ENCODE assay signal across 32 cellular contexts in genomic region chr16:68574479-68574878, GRCh38.
"Had no signal": no experiment of that assay in that cellular context is flagged by ENCODE, and none has a peak within 500 bp of the region (broad histone marks: within the 10 kb centered on the region; RNA-seq: fewer than 3 reads in every experiment).

No MANE protein-coding gene starts in this region.

- H3K4me1 ChIP-seq: ascending aorta, breast epithelium, esophagus muscularis mucosa, gastroesophageal sphincter, heart right ventricle had no signal

- ATAC-seq: activated CD4-positive, CD25-positive, alpha-beta regulatory T cell treated with anti-CD3 and anti-CD28 coated beads, Interleukin-2, amount 50 U/mL, for 24 hours; activated CD8-positive, alpha-beta T cell treated with anti-CD3 and anti-CD28 coated beads for 36 hours; activated T-cell treated with anti-CD3 and anti-CD28 coated beads, Interleukin-2, amount 50 U/mL, for 4 hours; activated T-helper 17 cell treated with anti-CD3 and anti-CD28 coated beads, Interleukin-2, amount 50 U/mL, for 72 hours; effector memory CD8-positive, alpha-beta T cell; gastroesophageal sphincter; heart right ventricle; T-helper 17 cell had no signal

- H3K36me3 ChIP-seq: ascending aorta, breast epithelium had no signal

- H3K27me3 Mint-ChIP-seq: activated B cell treated with CpG ODN at 0.5 μM for 24 hours; activated CD8-positive, alpha-beta T cell treated with anti-CD3 and anti-CD28 coated beads for 36 hours; activated naive CD8-positive, alpha-beta T cell treated with anti-CD3 and anti-CD28 coated beads for 36 hours; activated T-helper 17 cell treated with anti-CD3 and anti-CD28 coated beads, Interleukin-2, amount 50 U/mL, for 72 hours; central memory CD8-positive, alpha-beta T cell; effector memory CD8-positive, alpha-beta T cell; T-helper 17 cell had no signal

- H2AFZ ChIP-seq: hepatocyte had no signal

- DNase-seq: activated B cell treated with CpG ODN at 0.5 μM for 24 hours; activated CD4-positive, alpha-beta T cell treated with anti-CD3 and anti-CD28 coated beads for 48 hours; activated CD4-positive, alpha-beta T cell treated with anti-CD3 and anti-CD28 coated beads, Interleukin-2, amount 50 U/mL, for 1 hour; activated CD4-positive, alpha-beta T cell treated with anti-CD3 and anti-CD28 coated beads, Interleukin-2, amount 50 U/mL, for 48 hours; activated CD8-positive, alpha-beta memory T cell treated with anti-CD3 and anti-CD28 coated beads for 24 hours; activated CD8-positive, alpha-beta T cell treated with anti-CD3 and anti-CD28 coated beads for 36 hours; activated effector memory CD4-positive, alpha-beta T cell treated with Interleukin-2 at 50 U/mL for 16 hours; activated gamma-delta T cell treated with Interleukin-2 at 50 U/mL for 16 hours; activated naive CD4-positive, alpha-beta T cell treated with anti-CD3 and anti-CD28 coated beads, Interleukin-2, amount 50 U/mL, for 16 hours; activated naive CD4-positive, alpha-beta T cell treated with Interleukin-2 at 50 U/mL for 16 hours; activated naive CD8-positive, alpha-beta T cell treated with anti-CD3 and anti-CD28 coated beads for 36 hours; activated T-cell treated with anti-CD3 and anti-CD28 coated beads, Interleukin-2, amount 50 U/mL, for 4 hours; cortex of kidney; dermis blood vessel endothelial cell; effector CD4-positive, alpha-beta T cell; effector memory CD8-positive, alpha-beta T cell; foreskin melanocyte; heart right ventricle; T-helper 1 cell; T-helper 17 cell; T1000; WERI-Rb-1 had no signal

- H3K27me3 ChIP-seq: ascending aorta, breast epithelium, esophagus muscularis mucosa, gastroesophageal sphincter, heart right ventricle, hepatocyte had no signal

- H3K79me2 ChIP-seq: hepatocyte had no signal

- H3K27ac ChIP-seq: ascending aorta, breast epithelium, esophagus muscularis mucosa, gastroesophageal sphincter, heart right ventricle, hepatocyte, WERI-Rb-1 had no signal

- H3K4me3 ChIP-seq: ascending aorta, breast epithelium, esophagus muscularis mucosa, gastroesophageal sphincter, heart right ventricle, hepatocyte had no signal

- H3K27ac Mint-ChIP-seq: activated B cell treated with CpG ODN at 0.5 μM for 24 hours; activated CD8-positive, alpha-beta T cell treated with anti-CD3 and anti-CD28 coated beads for 36 hours; activated naive CD8-positive, alpha-beta T cell treated with anti-CD3 and anti-CD28 coated beads for 36 hours; activated T-helper 17 cell treated with anti-CD3 and anti-CD28 coated beads, Interleukin-2, amount 50 U/mL, for 72 hours; brain; effector memory CD8-positive, alpha-beta T cell; T-helper 17 cell; T-helper 2 cell treated with Interferon-gamma antibody and Interleukin-4, amounts not matched to agents 5 μg/mL and 100 μg/mL, for 36 hours had no signal

- H3K4me1 Mint-ChIP-seq: activated B cell treated with CpG ODN at 0.5 μM for 24 hours; activated naive CD8-positive, alpha-beta T cell treated with anti-CD3 and anti-CD28 coated beads for 36 hours; activated T-helper 17 cell treated with anti-CD3 and anti-CD28 coated beads, Interleukin-2, amount 50 U/mL, for 72 hours; brain; central memory CD8-positive, alpha-beta T cell; T-helper 17 cell had no signal

- H3K4me2 ChIP-seq: hepatocyte had no signal

- H3K4me3 Mint-ChIP-seq: activated B cell treated with CpG ODN at 0.5 μM for 24 hours; activated CD8-positive, alpha-beta T cell treated with anti-CD3 and anti-CD28 coated beads for 36 hours; activated naive CD8-positive, alpha-beta T cell treated with anti-CD3 and anti-CD28 coated beads for 36 hours; activated T-cell treated with anti-CD3 and anti-CD28 coated beads, Interleukin-2, amount 50 U/mL, for 4 hours; activated T-helper 17 cell treated with anti-CD3 and anti-CD28 coated beads, Interleukin-2, amount 50 U/mL, for 72 hours; brain; central memory CD8-positive, alpha-beta T cell; effector memory CD8-positive, alpha-beta T cell; T-helper 17 cell; T-helper 2 cell treated with Interferon-gamma antibody and Interleukin-4, amounts not matched to agents 5 μg/mL and 100 μg/mL, for 36 hours had no signal
